In the genomic region with DNA sequence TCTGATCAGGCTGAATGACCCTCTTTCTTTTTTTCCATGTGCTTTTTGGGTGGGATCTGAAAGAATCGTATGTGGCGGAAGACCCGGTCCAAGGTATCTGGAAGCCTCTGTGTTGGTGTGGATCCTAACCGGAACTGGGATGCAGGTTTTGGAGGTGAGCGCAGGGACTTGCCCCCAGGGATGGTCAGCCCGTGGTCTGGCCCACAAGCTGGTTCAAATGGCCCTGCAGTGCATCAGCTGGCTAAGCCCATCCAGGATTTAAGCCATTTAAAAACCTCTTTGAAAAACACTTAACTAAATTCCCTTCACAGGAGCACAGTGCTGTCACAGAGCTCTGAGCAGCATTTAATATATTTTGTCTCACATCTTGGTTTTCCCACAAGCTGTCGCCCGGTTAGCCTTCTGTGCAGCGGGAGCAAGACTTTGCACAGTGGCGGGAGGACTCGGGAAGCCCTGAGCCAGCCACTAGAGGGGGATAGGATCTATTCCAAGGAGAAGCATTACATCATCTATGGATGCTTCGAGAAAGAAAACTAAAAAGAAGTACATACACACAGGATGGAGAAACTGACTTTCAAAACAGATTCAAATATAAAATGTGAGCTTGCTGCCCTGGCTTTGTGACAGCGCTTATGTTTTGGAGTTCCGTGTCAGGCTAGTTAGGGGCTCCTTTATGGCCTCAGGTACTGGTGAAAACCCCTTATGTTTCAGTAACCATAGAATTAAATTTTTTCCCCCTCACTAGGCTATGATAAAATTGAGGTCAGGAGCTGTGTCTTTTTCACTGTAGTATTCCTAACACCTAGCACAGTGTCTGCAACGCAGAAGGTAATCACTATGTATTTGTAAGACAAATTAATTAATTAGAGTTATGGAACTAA, we compare ENCODE assay signal across 8 cellular contexts.
A peak's percentile ranks its signal among the peaks of the same experiment; 100 is the strongest.
DNase-seq lines count a peak whose midpoint lies in the region; ATAC-seq and TF ChIP-seq lines count a peak whose summit lies in the region.

No MANE protein-coding gene starts in this region.

- intact Hi-C loops in head of caudate nucleus (cut with DNase I), result loop anchor here (10.0 kb wide), 1 partner anchor 207 kb away; no protein-coding TSS in a partner anchor

- H3K27ac ChIP-seq in VCaP, result no peak overlapping the region

- DNase-seq in AG09319 (ENCODE audit: extremely low read depth, low read depth) (peak; percentile 29), HK-2 (ENCODE audit: unreplicated experiment) (peak; percentile 33), head of caudate nucleus (peak; percentile 29 to 87 (median 67)), retina (peak; percentile 77), GM20000 (ENCODE audit: low spot score) (no peak)
- DNase-seq in stimulated activated CD8-positive, alpha-beta memory T cell treated with anti-CD3 and anti-CD28 coated beads, Interleukin-4, amount 100 ng/mL, for 48 hours, result no peak

- ATAC-seq in GM19455 (IDR thresholded peaks at IDR 0.05; ENCODE audit: unreplicated experiment), result no peak

- peak; percentile 71 for TF ChIP-seq CTCF in AG09319 (IDR thresholded peaks at IDR 0.05; ENCODE audit: low read depth, low read length)
- TF ChIP-seq CTCF in VCaP (conservative IDR thresholded peaks at IDR 0.05), result peak; percentile 82
- no peak for TF ChIP-seq CTCF in GM20000 (IDR thresholded peaks at IDR 0.05; ENCODE audit: extremely low read depth, missing control alignments)

Comparison
In these comparisons a context has a peak if more than half of its experiments do, and no peak if none do; other contexts are left out.
1. DNase-seq: peak in AG09319 (single experiment), HK-2 (single experiment), head of caudate nucleus (42 of 42) and retina (single experiment); none in GM20000 (single experiment) and stimulated activated CD8-positive, alpha-beta memory T cell treated with anti-CD3 and anti-CD28 coated beads, Interleukin-4, amount 100 ng/mL, for 48 hours (single experiment).